ENCODE assay signal across 20 cellular contexts in genomic region chr2:152298754-152299153, GRCh38. TPM values are rescaled to one million over a fixed set of nuclear protein-coding genes. Genes with fewer than 3 reads are reported as not detected.
DNase-seq lines count a peak whose midpoint lies in the region; ATAC-seq and TF ChIP-seq lines count a peak whose summit lies in the region.
"Had no signal": no experiment of that assay in that cellular context is flagged by ENCODE, and none has a peak within 500 bp of the region (broad histone marks: within the 10 kb centered on the region; RNA-seq: fewer than 3 reads in every experiment).

No MANE protein-coding gene starts in this region.

- no peak overlapping the region for H3K27ac ChIP-seq in A673 (ENCODE audit: low read depth, low read length, poor library complexity, severe bottlenecking)
- H3K27ac ChIP-seq in spleen, result no peak overlapping the region
- no peak overlapping the region for H3K27ac ChIP-seq in colonic mucosa
- H3K27ac ChIP-seq: HL-60, KMS-11, Peyer's patch had no signal

- TF ChIP-seq POLR2A in spleen (IDR thresholded peaks at IDR 0.05), result no peak

- H3K27me3 Mint-ChIP-seq in naive thymus-derived CD8-positive, alpha-beta T cell, result peaks cover 11 to 33% (median 13%) of the 10 kb centered on the region in 5 donors
- H3K27me3 Mint-ChIP-seq: dendritic cell treated with granulocyte-macrophage colony-stimulating factor and Interleukin-4, amounts not matched to agents 40 ng/mL and 50 ng/mL, for 4 days had no signal

- H3K27ac Mint-ChIP-seq in naive thymus-derived CD8-positive, alpha-beta T cell, result no peak overlapping the region
- H3K27ac Mint-ChIP-seq: activated T-helper 17 cell treated with anti-CD3 and anti-CD28 coated beads, Interleukin-2, amount 50 U/mL, for 72 hours; dendritic cell treated with granulocyte-macrophage colony-stimulating factor and Interleukin-4, amounts not matched to agents 40 ng/mL and 50 ng/mL, for 4 days had no signal

- TF ChIP-seq CTCF in A673 (conservative IDR thresholded peaks at IDR 0.05; ENCODE audit: low read depth, low read length), result no peak
- TF ChIP-seq CTCF in fibroblast of pulmonary artery (IDR thresholded peaks at IDR 0.05; ENCODE audit: low read length, missing control alignments), result no peak
- no peak for TF ChIP-seq CTCF in spleen (IDR thresholded peaks at IDR 0.05 in 8 of 11, conservative IDR thresholded peaks at IDR 0.05 in 3 of 11)
- TF ChIP-seq CTCF in colonic mucosa (IDR thresholded peaks at IDR 0.05), result no peak

- intact Hi-C loops in A673 (cut with micrococcal nuclease; ENCODE audit: unreplicated experiment), result no loop called here
- intact Hi-C loops in spleen (cut with DNase I; ENCODE audit: low total_unique reads), result no loop called here
- intact Hi-C loops in colonic mucosa (cut with DNase I), result no loop called here

- H3K27me3 ChIP-seq in A673 (replicated peaks; ENCODE audit: insufficient read depth, low read depth, low read length, poor library complexity), result no peaks in the 10 kb centered on the region
- H3K27me3 ChIP-seq in adipocyte (replicated peaks; ENCODE audit: control insufficient read depth, insufficient read depth, low read length), result no peaks in the 10 kb centered on the region
- H3K27me3 ChIP-seq in spleen (replicated peaks in 1 of 7), result no peaks in the 10 kb centered on the region
- no peaks in the 10 kb centered on the region for H3K27me3 ChIP-seq in colonic mucosa
- H3K27me3 ChIP-seq: Peyer's patch had no signal

- H3K4me1 ChIP-seq in A673 (ENCODE audit: insufficient read depth, low read length, poor library complexity, severe bottlenecking) (no peaks in the 10 kb centered on the region), adipocyte (ENCODE audit: control insufficient read depth, insufficient read depth, low read length) (no peaks in the 10 kb centered on the region), spleen (no peaks in the 10 kb centered on the region), colonic mucosa (no peaks in the 10 kb centered on the region)
- H3K4me1 ChIP-seq: Peyer's patch had no signal

- no peaks in the 10 kb centered on the region for H3K9me3 Mint-ChIP-seq in naive thymus-derived CD8-positive, alpha-beta T cell
- H3K9me3 Mint-ChIP-seq: activated T-helper 17 cell treated with anti-CD3 and anti-CD28 coated beads, Interleukin-2, amount 50 U/mL, for 72 hours; dendritic cell treated with granulocyte-macrophage colony-stimulating factor and Interleukin-4, amounts not matched to agents 40 ng/mL and 50 ng/mL, for 4 days had no signal

- no peaks in the 10 kb centered on the region for H3K9me3 ChIP-seq in A673 (ENCODE audit: low read depth, low read length, poor library complexity, severe bottlenecking)
- no peaks in the 10 kb centered on the region for H3K9me3 ChIP-seq in adipocyte (ENCODE audit: control insufficient read depth, low read length)
- no peaks in the 10 kb centered on the region for H3K9me3 ChIP-seq in spleen
- no peaks in the 10 kb centered on the region for H3K9me3 ChIP-seq in colonic mucosa
- H3K9me3 ChIP-seq: Peyer's patch had no signal

- H3K36me3 ChIP-seq in A673 (ENCODE audit: insufficient read depth, low read length, poor library complexity, severe bottlenecking) (no peaks in the 10 kb centered on the region), adipocyte (ENCODE audit: control insufficient read depth, insufficient read depth, low read length, severe bottlenecking) (no peaks in the 10 kb centered on the region), spleen (no peaks in the 10 kb centered on the region), colonic mucosa (no peaks in the 10 kb centered on the region)
- H3K36me3 ChIP-seq: Peyer's patch had no signal

- 76 to 81% (median 78%) methylated on average over 1 of the region's 1 CpG for WGBS in spleen, 5 donors

- H3K4me3 ChIP-seq in A673 (ENCODE audit: low read depth, low read length, poor library complexity, severe bottlenecking) (no peak overlapping the region), adipocyte (ENCODE audit: low read length) (no peak overlapping the region), fibroblast of pulmonary artery (replicated peaks; ENCODE audit: low read depth, low read length) (no peak overlapping the region), spleen (no peak overlapping the region), colonic mucosa (no peak overlapping the region)
- H3K4me3 ChIP-seq: Peyer's patch, smooth muscle cell had no signal

- no peak for ATAC-seq in naive thymus-derived CD8-positive, alpha-beta T cell
- ATAC-seq: activated T-helper 17 cell treated with anti-CD3 and anti-CD28 coated beads, Interleukin-2, amount 50 U/mL, for 72 hours; left ventricle myocardium superior had no signal

- H3K4me1 Mint-ChIP-seq in naive thymus-derived CD8-positive, alpha-beta T cell, result no peaks in the 10 kb centered on the region
- H3K4me1 Mint-ChIP-seq: activated T-helper 17 cell treated with anti-CD3 and anti-CD28 coated beads, Interleukin-2, amount 50 U/mL, for 72 hours had no signal

- no peak overlapping the region for H3K9ac ChIP-seq in adipocyte (ENCODE audit: low read length)
- no peak overlapping the region for H3K9ac ChIP-seq in colonic mucosa (ENCODE audit: low read depth in 2 of 2, low read length in 2 of 2)
- H3K9ac ChIP-seq: KMS-11 had no signal

- POLR2A ChIA-PET in A673 (lab: Charles Lee; ENCODE audit: low non-redundant PET), result no interaction called here
- POLR2A ChIA-PET in naive thymus-derived CD8-positive, alpha-beta T cell (lab: Charles Lee), result no interaction called here

- no TSS peak for BruUV-seq in A673 (replicated peaks; lab: Mats Ljungman, UMichigan)

- CTCF ChIA-PET in A673 (lab: Charles Lee), result no interaction called here

- H3K36me3 Mint-ChIP-seq in naive thymus-derived CD8-positive, alpha-beta T cell, result no peaks in the 10 kb centered on the region

- H3K4me3 Mint-ChIP-seq in naive thymus-derived CD8-positive, alpha-beta T cell, result no peak overlapping the region
- H3K4me3 Mint-ChIP-seq: activated T-helper 17 cell treated with anti-CD3 and anti-CD28 coated beads, Interleukin-2, amount 50 U/mL, for 72 hours; dendritic cell treated with granulocyte-macrophage colony-stimulating factor and Interleukin-4, amounts not matched to agents 40 ng/mL and 50 ng/mL, for 4 days had no signal

- peak; percentile 23 for DNase-seq in A673 (ENCODE audit: low spot score)
- peak; percentile 72 for DNase-seq in HT1080 (ENCODE audit: low read depth)
- DNase-seq in adipocyte (ENCODE audit: low read depth), result peak; percentile 6
- peak; percentile 49 for DNase-seq in fibroblast of pulmonary artery (ENCODE audit: low read depth)
- DNase-seq in spleen, result no peak
- DNase-seq in colonic mucosa, result no peak
- no peak for DNase-seq in naive thymus-derived CD8-positive, alpha-beta T cell
- DNase-seq in SW 1271 (lab: John Stamatoyannopoulos, UW), result no peak
- DNase-seq: activated CD8-positive, alpha-beta memory T cell treated with anti-CD3 and anti-CD28 coated beads for 24 hours; aorta; left ventricle myocardium superior; NCI-H1694 treated with DMSO at 0.1 percent for 48 hours; NCI-H69; Peyer's patch; stimulated activated naive CD4-positive, alpha-beta T cell treated with Interleukin-2 at 50 U/mL for 16 hours had no signal

RNA-seq across cellular contexts. Expression of gene FMNL2, which starts 36.2 kb away (rescaled TPM):
- total RNA-seq in A673 (2021) (42.2 and 43.1 TPM in 2 replicates), spleen (10 to 100 TPM; 23.9 to 59.3 (median 38.1) TPM), colonic mucosa (10 to 100 TPM; 10.6 to 17.5 TPM)
- 40.1 and 42.6 TPM in 2 replicates for total RNA-seq in HT1080 (2014; rRNA removed; shearing (Covaris generic))
- polyA plus RNA-seq in HT1080 (2015; cell fraction: cytosol; rRNA removed), result 55.1 and 68.8 TPM in 2 replicates
- polyA plus RNA-seq in HT1080 (2015; cell fraction: nucleus; rRNA removed), result 165 and 190 TPM in 2 replicates
- polyA plus RNA-seq in spleen, result 10 to 100 TPM in 2 of 3 donors, 1 to 10 TPM in 1; 8.8 to 16.4 (median 10.4) TPM
- under 1 TPM; 0.77 to 0.78 TPM for total RNA-seq in naive thymus-derived CD8-positive, alpha-beta T cell
- polyA plus RNA-seq in naive thymus-derived CD8-positive, alpha-beta T cell, result under 1 TPM; 0.05 to 0.14 (median 0.14) TPM

Comparison
In these comparisons a context has a peak if more than half of its experiments do, and no peak if none do; other contexts are left out.
1. DNase-seq: peak in A673 (single experiment), HT1080 (single experiment), adipocyte (single experiment) and fibroblast of pulmonary artery (single experiment); none in spleen (single experiment), colonic mucosa (single experiment), naive thymus-derived CD8-positive, alpha-beta T cell (0 of 10) and SW 1271 (0 of 2).
2. RNA of gene FMNL2, which starts 36.2 kb away (total RNA-seq): 42.2 to 43.1 TPM in A673, 40.1 to 42.6 TPM in HT1080, 23.9 to 59.3 TPM in spleen and 10.6 to 17.5 TPM in colonic mucosa; 0.77 to 0.78 TPM in naive thymus-derived CD8-positive, alpha-beta T cell; every median in the first group is over 4 times any median in the second.